Comparison of ENCODE assay signal across 17 cellular contexts in the genomic region with DNA sequence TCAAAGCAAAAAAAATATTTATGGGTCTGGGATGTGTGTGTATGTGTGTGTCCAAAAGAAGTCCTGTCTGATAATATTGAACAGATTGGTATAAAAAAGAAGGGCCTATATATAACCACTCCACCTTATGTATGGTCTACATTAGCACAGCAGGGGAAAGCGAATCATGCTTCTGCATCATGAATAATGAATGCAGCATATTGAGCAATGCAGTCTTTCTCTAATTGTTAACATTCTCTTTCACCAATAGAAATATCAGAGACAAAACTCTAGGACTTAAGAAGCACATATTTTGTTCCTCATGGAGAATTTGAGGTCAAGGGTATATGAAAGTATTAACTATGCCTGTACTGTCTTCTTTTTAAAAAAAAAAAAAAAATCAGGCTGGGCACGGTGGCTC.
A peak's percentile ranks its signal among the peaks of the same experiment; 100 is the strongest.
DNase-seq lines count a peak whose midpoint lies in the region; ATAC-seq and TF ChIP-seq lines count a peak whose summit lies in the region.
"Had no signal": no experiment of that assay in that cellular context is flagged by ENCODE, and none has a peak within 500 bp of the region (broad histone marks: within the 10 kb centered on the region; RNA-seq: fewer than 3 reads in every experiment).

No MANE protein-coding gene starts in this region.

- WGBS in gastroesophageal sphincter (ENCODE audit: low coverage in 1 of 2), 2 donors = 83 to 100% methylated on average over 1 of the region's 2 CpGs

- H3K4me3 ChIP-seq in gastroesophageal sphincter = no peak overlapping the region
- H3K4me3 ChIP-seq: BLaER1 treated with 17β-estradiol and CSF1 and Interleukin-3, amounts not matched to agents 10 nM and 100 nM had no signal

- H3K9me3 ChIP-seq in gastroesophageal sphincter = peaks cover 0 to 13% (median 0%) of the 10 kb centered on the region in 3 donors

- no peaks in the 10 kb centered on the region for H3K36me3 ChIP-seq in gastroesophageal sphincter
- H3K36me3 ChIP-seq: BLaER1 treated with 17β-estradiol and CSF1 and Interleukin-3, amounts not matched to agents 10 nM and 100 nM had no signal

- no peaks in the 10 kb centered on the region for H3K4me1 ChIP-seq in gastroesophageal sphincter
- H3K4me1 ChIP-seq: BLaER1 treated with 17β-estradiol and CSF1 and Interleukin-3, amounts not matched to agents 10 nM and 100 nM had no signal

- TF ChIP-seq EP300 in gastroesophageal sphincter (IDR thresholded peaks at IDR 0.05) = no peak

- ATAC-seq in HG03280 (IDR thresholded peaks at IDR 0.05; ENCODE audit: unreplicated experiment) = no peak
- no peak for ATAC-seq in gastroesophageal sphincter
- no peak for ATAC-seq in activated CD4-positive, CD25-positive, alpha-beta regulatory T cell treated with anti-CD3 and anti-CD28 coated beads, Interleukin-2, amount 50 U/mL, for 24 hours

- H3K27ac ChIP-seq in gastroesophageal sphincter = no peak overlapping the region
- H3K27ac ChIP-seq: BLaER1 treated with 17β-estradiol and CSF1 and Interleukin-3, amounts not matched to agents 10 nM and 100 nM had no signal

- no peak for TF ChIP-seq POLR2A in gastroesophageal sphincter (IDR thresholded peaks at IDR 0.05)

- no peak for TF ChIP-seq CTCF in gastroesophageal sphincter (IDR thresholded peaks at IDR 0.05)

- DNase-seq in GM04504 (ENCODE audit: low read depth) = peak; percentile 32
- DNase-seq in amniotic epithelial cell (ENCODE audit: low read depth) = peak; percentile 33
- peak; percentile 74 for DNase-seq in fibroblast of peridontal ligament (ENCODE audit: extremely low read depth)
- DNase-seq in Kasumi-1 (lab: John Stamatoyannopoulos, UW) = no peak
- DNase-seq: CD8-positive, alpha-beta memory T cell; DND-41; GF-D8; H9; NCI-H1417 treated with DMSO at 0.1 percent for 48 hours; NCI-H1930; NCI-H69; NK-92 treated with Interleukin-12 subunit alpha and Interleukin-12 subunit beta, amount 100 ng/mL, for 24 hours; SHP77 had no signal

- no peaks in the 10 kb centered on the region for H3K27me3 ChIP-seq in gastroesophageal sphincter
- H3K27me3 ChIP-seq: BLaER1 treated with 17β-estradiol and CSF1 and Interleukin-3, amounts not matched to agents 10 nM and 100 nM had no signal

Comparison
In these comparisons a context has a peak if more than half of its experiments do, and no peak if none do; other contexts are left out.
1. DNase-seq: peak in GM04504 (single experiment), amniotic epithelial cell (single experiment) and fibroblast of peridontal ligament (single experiment); none in Kasumi-1 (0 of 2).